In genomic region chr6:7106752-7107577, GRCh38 we compare ENCODE assay signal across 1 cellular context.
TF ChIP-seq lines count a peak whose summit lies in the region.

No MANE protein-coding gene starts in this region.

TF ChIP-seq in endothelial cell of umbilical vein, 7 proteins besides CTCF, POLR2A, EP300 and RAD21 (continued from another document):
- no peak for TF ChIP-seq JUN (IDR thresholded peaks at IDR 0.05; ENCODE audit: borderline replicate concordance, insufficient read depth, insufficient read length, low read depth)
- TF ChIP-seq MYC (IDR thresholded peaks at IDR 0.05; ENCODE audit: low read depth, low read length): no peak
